8 cellular contexts compared by ENCODE assay signal in the genomic region with DNA sequence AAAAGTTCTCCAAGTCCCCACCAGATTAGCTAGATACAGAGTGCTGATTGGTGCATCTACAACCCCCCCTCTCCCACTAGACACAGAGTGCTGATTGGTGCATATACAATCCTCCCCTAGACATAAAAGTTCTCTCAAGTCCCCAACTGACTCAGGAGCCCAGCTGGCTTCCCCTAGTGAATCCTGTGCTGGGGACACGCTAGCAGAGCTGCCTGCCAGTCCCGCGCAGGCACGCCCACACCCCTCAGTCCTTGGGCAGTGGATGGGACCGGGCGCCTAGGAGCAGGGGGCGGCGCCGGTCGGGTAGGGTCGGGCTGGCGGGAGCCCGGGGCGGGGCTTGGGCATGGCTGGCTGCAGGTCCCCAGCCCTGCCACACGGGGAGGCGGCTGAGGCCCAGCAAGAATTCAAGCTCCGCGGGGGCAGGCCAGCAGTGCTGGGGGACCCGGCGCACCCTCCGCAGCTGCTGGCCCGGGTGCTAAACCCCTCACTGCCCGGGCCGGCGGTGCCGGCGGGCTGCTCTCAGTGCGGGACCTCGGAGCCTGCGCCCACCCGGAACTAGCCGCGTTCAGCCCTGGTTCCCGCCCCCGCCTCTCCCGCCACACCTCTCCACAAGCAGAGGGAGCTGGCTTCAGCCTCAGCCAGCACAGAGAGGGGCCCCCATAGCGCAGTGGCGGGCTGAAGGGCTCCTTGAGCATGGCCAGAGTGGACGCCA.
A peak's percentile ranks its signal among the peaks of the same experiment; 100 is the strongest.
DNase-seq lines count a peak whose midpoint lies in the region; ATAC-seq and TF ChIP-seq lines count a peak whose summit lies in the region.

No MANE protein-coding gene starts in this region.

- in situ Hi-C loops in G401 (cut with HindIII; ENCODE audit: low sequenced_read_pairs), result no loop called here

- intact Hi-C loops in head of caudate nucleus (cut with DNase I), result no loop called here

- H3K4me3 ChIP-seq in upper lobe of left lung, result peak overlapping the region; percentile 47 to 68 (median 62)

- H3K4me1 ChIP-seq in upper lobe of left lung, result peaks cover 5 to 9% (median 7%) of the 10 kb centered on the region in 4 donors

- peak overlapping the region; percentile 43 to 81 (median 50) for H3K27ac ChIP-seq in upper lobe of left lung

- no peak for TF ChIP-seq EP300 in upper lobe of left lung (IDR thresholded peaks at IDR 0.05)

- DNase-seq in G401 (ENCODE audit: low spot score) (peak; percentile 31), KG1 (lab: John Stamatoyannopoulos, UW) (peak; percentile 68), activated gamma-delta T cell treated with Interleukin-2 at 50 U/mL for 16 hours (peak; percentile 65), head of caudate nucleus (peak in 41 of 42 donors; percentile 27 to 75 (median 52)), pons (ENCODE audit: low spot score) (peak; percentile 24), upper lobe of left lung (peak; percentile 89 to 95)

- peak; percentile 67 to 96 (median 92) for TF ChIP-seq CTCF in upper lobe of left lung (IDR thresholded peaks at IDR 0.05)

- no peaks in the 10 kb centered on the region for H3K9me3 ChIP-seq in upper lobe of left lung

- WGBS in upper lobe of left lung, 2 donors, result 0% methylated on average over 11 of the region's 39 CpGs; no CpG with 5 or more reads in 1 of the 2 donors

- H3K36me3 ChIP-seq in upper lobe of left lung, result no peaks in the 10 kb centered on the region

- ATAC-seq in GM21786 (IDR thresholded peaks at IDR 0.05; ENCODE audit: unreplicated experiment) (peak; percentile 98), upper lobe of left lung (ENCODE audit: low FRiP score in 2 of 2) (peak; percentile 96 to 99)

- no peaks in the 10 kb centered on the region for H3K27me3 ChIP-seq in upper lobe of left lung

- TF ChIP-seq POLR2A in Raji (IDR thresholded peaks at IDR 0.05; ENCODE audit: insufficient read depth, low read depth, low read length), result peak; percentile 46
- peak in 3 of 4 donors; percentile 23 to 62 (median 34) for TF ChIP-seq POLR2A in upper lobe of left lung (IDR thresholded peaks at IDR 0.05)

Comparison
In these comparisons a context has a peak if more than half of its experiments do, and no peak if none do; other contexts are left out.
1. Peak in every context shown above with its lines: DNase-seq, ATAC-seq, H3K4me3 ChIP-seq and H3K27ac ChIP-seq.
2. DNase-seq: peak in every context shown above with its lines; median percentile 92 in upper lobe of left lung; 68 in KG1; 65 in activated gamma-delta T cell treated with Interleukin-2 at 50 U/mL for 16 hours; 52 in head of caudate nucleus; 31 in G401; 24 in pons.